8 cellular contexts compared by ENCODE assay signal in the genomic region with DNA sequence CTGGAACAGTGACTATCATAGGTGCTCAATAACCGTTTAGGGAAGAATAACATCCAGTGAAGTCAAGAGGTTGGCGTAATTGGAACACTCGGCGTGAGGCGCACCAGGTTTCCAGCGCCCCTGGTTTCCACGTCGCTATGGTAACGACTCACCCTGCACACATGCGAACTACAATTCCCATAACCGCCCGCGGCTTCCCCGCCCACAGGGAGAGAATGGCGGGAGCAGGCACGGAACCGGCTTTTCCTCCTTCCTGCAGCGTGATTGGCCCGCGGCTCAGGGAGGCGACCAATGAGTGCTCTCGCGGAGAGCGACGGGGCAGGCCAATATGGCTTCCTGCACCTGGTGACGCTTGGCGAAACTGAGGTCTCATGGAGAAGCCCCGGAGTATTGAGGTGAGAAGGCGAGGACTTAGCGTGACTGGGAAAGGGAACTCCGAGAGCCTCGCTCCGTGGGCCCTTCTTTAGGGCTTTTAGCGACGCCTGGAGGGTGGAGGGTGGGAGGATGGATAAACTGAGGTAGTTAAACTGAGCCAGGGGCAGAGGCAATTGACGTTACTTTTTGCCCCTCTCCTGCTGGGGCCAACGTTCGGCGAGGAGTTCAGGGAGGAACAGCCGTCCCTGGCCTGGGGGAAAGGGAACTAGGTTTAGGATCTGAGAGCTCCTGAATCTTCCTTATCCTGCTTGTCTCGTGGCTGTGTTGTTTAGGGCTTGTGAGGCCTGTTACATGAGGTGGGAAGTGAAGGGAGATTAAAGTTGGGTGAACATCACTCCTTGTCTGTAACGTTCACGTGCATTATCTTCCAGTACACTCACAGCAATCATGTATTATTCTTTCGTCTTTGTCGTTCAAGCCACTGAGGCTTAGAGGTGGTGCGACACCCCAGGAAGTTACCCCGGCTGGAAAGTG.
DNase-seq lines count a peak whose midpoint lies in the region; ATAC-seq and TF ChIP-seq lines count a peak whose summit lies in the region.

TSS of gene L3MBTL2 (plus strand) at position 321 of the 909 bp plus-strand sequence. CDS start at position 372, 51 bp downstream.

- peaks cover 15% of the 10 kb centered on the region for H3K27me3 Mint-ChIP-seq in central memory CD8-positive, alpha-beta T cell

- peak; percentile 97 for ATAC-seq in GM19025 (IDR thresholded peaks at IDR 0.05; ENCODE audit: low read depth, unreplicated experiment)
- peak; percentile 94 for ATAC-seq in HG03342 (IDR thresholded peaks at IDR 0.05; ENCODE audit: unreplicated experiment)
- ATAC-seq in central memory CD8-positive, alpha-beta T cell (replicated peaks; ENCODE audit: extremely low read depth, poor library complexity, severe bottlenecking), result peak; percentile 100

- peak; percentile 68 for DNase-seq in AG09309 (ENCODE audit: low read depth)
- DNase-seq in NCI-H446 (lab: John Stamatoyannopoulos, UW), result peak; percentile 90 to 97
- peak; percentile 98 for DNase-seq in activated CD4-positive, CD25-positive, alpha-beta regulatory T cell treated with anti-CD3 and anti-CD28 coated beads, Interleukin-2, amount 50 U/mL, for 16 hours (ENCODE audit: low read depth, low spot score)
- DNase-seq in central memory CD8-positive, alpha-beta T cell (ENCODE audit: low spot score in 2 of 2), result peak; percentile 96 to 97
- peak; percentile 96 for DNase-seq in iris pigment epithelial cell (ENCODE audit: low read depth)
- DNase-seq in stimulated activated CD4-positive, alpha-beta T cell treated with anti-CD3 and anti-CD28 coated beads, Interleukin-12 subunit alpha, Interleukin-12 subunit beta, amount 100 ng/mL, for 24 hours (ENCODE audit: low read depth in 2 of 2), result peak; percentile 97 to 99

- H3K36me3 Mint-ChIP-seq in central memory CD8-positive, alpha-beta T cell (ENCODE audit: insufficient read depth), result peaks cover 26% of the 10 kb centered on the region

- peak within 1 kb of the TSS; percentile 87 for H3K27ac Mint-ChIP-seq in central memory CD8-positive, alpha-beta T cell (ENCODE audit: low read depth)

- H3K4me3 Mint-ChIP-seq in central memory CD8-positive, alpha-beta T cell, result peak within 1 kb of the TSS; percentile 89

- no peaks in the 10 kb centered on the region for H3K9me3 Mint-ChIP-seq in central memory CD8-positive, alpha-beta T cell

- H3K4me3 ChIP-seq in AG09309 (ENCODE audit: control insufficient read depth, low read depth, low read length), result peak within 1 kb of the TSS; percentile 96

- H3K4me1 Mint-ChIP-seq in central memory CD8-positive, alpha-beta T cell, result peaks cover 29% of the 10 kb centered on the region

- TF ChIP-seq CTCF in AG09309 (IDR thresholded peaks at IDR 0.05; ENCODE audit: control insufficient read depth, insufficient read depth, low read depth, low read length, missing control alignments), result no peak

Comparison
In these comparisons a context has a peak if more than half of its experiments do, and no peak if none do; other contexts are left out.
1. Peak in every context shown above with its lines: DNase-seq, ATAC-seq and H3K4me3 ChIP-seq.